9 cellular contexts compared by ENCODE assay signal in genomic region chr11:57427692-57428082, GRCh38. TPM values are rescaled to one million over a fixed set of nuclear protein-coding genes. Genes with fewer than 3 reads are reported as not detected.
DNase-seq lines count a peak whose midpoint lies in the region; ATAC-seq and TF ChIP-seq lines count a peak whose summit lies in the region.
"Had no signal": no experiment of that assay in that cellular context is flagged by ENCODE, and none has a peak within 500 bp of the region (broad histone marks: within the 10 kb centered on the region; RNA-seq: fewer than 3 reads in every experiment).

No MANE protein-coding gene starts in this region.

- peaks cover 51% of the 10 kb centered on the region for H3K4me1 Mint-ChIP-seq in neural crest cell

- H3K4me3 Mint-ChIP-seq in neural crest cell = peak overlapping the region; percentile 87

- H3K27ac Mint-ChIP-seq in neural crest cell (ENCODE audit: unreplicated experiment) = no peak overlapping the region

- H3K9me3 ChIP-seq in PC-3 (ENCODE audit: low read length) (no peaks in the 10 kb centered on the region), esophagus squamous epithelium (no peaks in the 10 kb centered on the region)

- no peaks in the 10 kb centered on the region for H4K20me1 ChIP-seq in PC-3 (ENCODE audit: low read length)

- no peak; the same call in 1 of the 2 replicates for ATAC-seq in PC-3
- ATAC-seq in HG02884 (IDR thresholded peaks at IDR 0.05; ENCODE audit: unreplicated experiment) = no peak
- no peak for ATAC-seq in HG03280 (IDR thresholded peaks at IDR 0.05; ENCODE audit: unreplicated experiment)

- TF ChIP-seq CTCF in PC-3 (conservative IDR thresholded peaks at IDR 0.05; ENCODE audit: low read depth, low read length) = no peak
- no peak for TF ChIP-seq CTCF in esophagus squamous epithelium (IDR thresholded peaks at IDR 0.05)
- no peak for TF ChIP-seq CTCF in neural crest cell (conservative IDR thresholded peaks at IDR 0.05)

- 21 to 36% methylated on average over 8 to 9 of the region's 9 CpGs for WGBS in esophagus squamous epithelium, 2 donors

- no peaks in the 10 kb centered on the region for H3K27me3 ChIP-seq in PC-3 (ENCODE audit: low read length)
- H3K27me3 ChIP-seq in esophagus squamous epithelium = no peaks in the 10 kb centered on the region
- H3K27me3 ChIP-seq: brain microvascular endothelial cell had no signal

- BruUV-seq in PC-3 (replicated peaks; lab: Mats Ljungman, UMichigan) = no TSS peak

- H3K9me3 Mint-ChIP-seq in neural crest cell = no peaks in the 10 kb centered on the region

- CTCF ChIA-PET in PC-3 (lab: Charles Lee) = interaction anchor here (0.5 kb wide), 1 partner anchor 51 kb away, joined by 6 read pairs; no protein-coding TSS in a partner anchor

- H3K36me3 Mint-ChIP-seq in neural crest cell (ENCODE audit: low read depth) = peaks cover 3% of the 10 kb centered on the region

- no peaks in the 10 kb centered on the region for H3F3A ChIP-seq in PC-3 (ENCODE audit: low read length, unreplicated experiment)

- peak; percentile 62 for DNase-seq in AG08395 (ENCODE audit: low spot score)
- DNase-seq in PC-3 = no peak
- DNase-seq in esophagus squamous epithelium (lab: John Stamatoyannopoulos, UW) = no peak
- no peak for DNase-seq in neural crest cell (ENCODE audit: low read depth, low spot score)
- no peak for DNase-seq in activated effector memory CD4-positive, alpha-beta T cell treated with Interleukin-2 at 50 U/mL for 16 hours
- no peak for DNase-seq in NCI-H1105 treated with DMSO at 0.1 percent for 48 hours (lab: John Stamatoyannopoulos, UW)

- H3K36me3 ChIP-seq in PC-3 (ENCODE audit: low read depth, low read length) = no peaks in the 10 kb centered on the region
- H3K36me3 ChIP-seq in esophagus squamous epithelium = peaks cover 0 to 15% (median 0%) of the 10 kb centered on the region in 3 donors

- H3K27ac ChIP-seq in PC-3 (ENCODE audit: low read length) (peak overlapping the region; percentile 92), esophagus squamous epithelium (peak overlapping the region; percentile 90 to 99 (median 97))

- POLR2A ChIA-PET in PC-3 (lab: Charles Lee; ENCODE audit: unreplicated experiment) = interaction anchor here (0.9 kb wide), 1 partner anchor 14 kb away, joined by 10 read pairs; no protein-coding TSS in a partner anchor

- peak overlapping the region; percentile 84 for H3K9ac ChIP-seq in PC-3 (ENCODE audit: low read length)

- peaks cover 50% of the 10 kb centered on the region for H3K4me1 ChIP-seq in PC-3 (ENCODE audit: insufficient read depth, low read length)
- peaks cover 45 to 91% (median 64%) of the 10 kb centered on the region in 3 donors for H3K4me1 ChIP-seq in esophagus squamous epithelium

- peak overlapping the region; percentile 52 for H2AFZ ChIP-seq in PC-3 (ENCODE audit: low read length)

- H3K9me2 ChIP-seq in PC-3 (replicated peaks; ENCODE audit: low read length) = no peaks in the 10 kb centered on the region

- H3K4me2 ChIP-seq in PC-3 (ENCODE audit: low read length) = peak overlapping the region; percentile 71

- H3K4me3 ChIP-seq in PC-3 (ENCODE audit: low read length) = no peak overlapping the region
- peak overlapping the region in 3 of 4 donors; percentile 48 to 76 (median 65) for H3K4me3 ChIP-seq in esophagus squamous epithelium

- H3K79me2 ChIP-seq in PC-3 (ENCODE audit: low read length) = peaks cover 15% of the 10 kb centered on the region

- TF ChIP-seq POLR2A in esophagus squamous epithelium (IDR thresholded peaks at IDR 0.05) = no peak

- intact Hi-C loops in PC-3 (cut with micrococcal nuclease) (loop anchor here (1.0 kb wide), 1 partner anchor 14 kb away; no protein-coding TSS in a partner anchor), esophagus squamous epithelium (cut with DNase I) (no loop called here)

- peaks cover 16% of the 10 kb centered on the region for H3K27me3 Mint-ChIP-seq in neural crest cell (ENCODE audit: low read depth)

RNA-seq across cellular contexts. Expression of gene SLC43A3, which starts 0.8 kb away (rescaled TPM):
- total RNA-seq in PC-3 (2014; rRNA removed) (31.3 and 35.0 TPM in 2 replicates), esophagus squamous epithelium (10 to 100 TPM; 54.1 to 90.9 (median 75.6) TPM), neural crest cell (52.9 and 53.7 TPM in 2 replicates)

RNA-seq across cellular contexts. Expression of gene RTN4RL2, which starts 32.6 kb away (rescaled TPM):
- total RNA-seq in PC-3 (2014; rRNA removed) (3.5 and 6.5 TPM in 2 replicates), esophagus squamous epithelium (1 to 10 TPM in 2 of 4 donors, under 1 TPM in 2; 0.66 to 1.1 (median 0.90) TPM), neural crest cell (2.4 and 3.4 TPM in 2 replicates)

RNA-seq across cellular contexts. Expression of gene PRG2, which starts 37.2 kb away (rescaled TPM):
- total RNA-seq in PC-3 (2014; rRNA removed) (not detected in 2 replicates), esophagus squamous epithelium (not detected), neural crest cell (0.23 TPM in 1 of 2 replicates, not detected in the other)

RNA-seq across cellular contexts. Expression of gene PRG3, which starts 46.7 kb away (rescaled TPM):
- total RNA-seq in PC-3 (2014; rRNA removed) (not detected in 2 replicates), esophagus squamous epithelium (not detected), neural crest cell (not detected in 2 replicates)
